ENCODE assay signal across 22 cellular contexts in the genomic region with DNA sequence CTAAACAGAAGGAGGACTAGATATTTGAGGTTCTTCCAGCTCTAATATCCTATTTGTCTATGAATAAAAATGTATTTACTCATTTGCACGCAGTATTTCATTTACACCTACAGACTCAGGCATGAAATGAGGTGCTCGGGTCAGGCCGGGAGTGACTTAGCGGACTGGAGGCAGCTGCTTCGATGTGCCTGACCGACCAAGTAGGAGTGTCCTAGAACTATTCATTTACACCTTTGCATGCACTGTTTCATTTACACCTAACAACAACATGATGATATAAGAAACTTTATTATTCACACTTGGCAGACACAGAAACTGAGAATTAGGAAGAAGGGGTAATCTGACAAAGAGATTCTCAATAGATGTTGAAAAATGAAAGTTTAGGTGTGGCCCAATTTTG. TPM values are rescaled to one million over a fixed set of nuclear protein-coding genes. Genes with fewer than 3 reads are reported as not detected.
DNase-seq lines count a peak whose midpoint lies in the region; ATAC-seq and TF ChIP-seq lines count a peak whose summit lies in the region.
"Had no signal": no experiment of that assay in that cellular context is flagged by ENCODE, and none has a peak within 500 bp of the region (broad histone marks: within the 10 kb centered on the region; RNA-seq: fewer than 3 reads in every experiment).

No MANE protein-coding gene starts in this region.

- no peaks in the 10 kb centered on the region for H3K27me3 ChIP-seq in OCI-LY1 (ENCODE audit: insufficient read depth, low read length)
- H3K27me3 ChIP-seq: BE2C; BLaER1 treated with 17β-estradiol and CSF1 and Interleukin-3, amounts not matched to agents 10 nM and 100 nM had no signal

- H3K4me2 ChIP-seq in OCI-LY1 (ENCODE audit: low read length) = peak overlapping the region; percentile 1; the same call in 1 of the 2 replicates
- H3K4me2 ChIP-seq: A549 had no signal

- no peaks in the 10 kb centered on the region for H3K27me3 Mint-ChIP-seq in activated CD8-positive, alpha-beta memory T cell treated with anti-CD3 and anti-CD28 coated beads, Interleukin-2, amount 10 ng/mL, durations not matched to agents 7 days and 5 days
- H3K27me3 Mint-ChIP-seq: CD4-positive, alpha-beta T cell; CD8-positive, alpha-beta memory T cell had no signal

- no peaks in the 10 kb centered on the region for H3F3A ChIP-seq in OCI-LY1 (ENCODE audit: insufficient read depth, low read length)

- H3K9me3 Mint-ChIP-seq in activated CD8-positive, alpha-beta memory T cell treated with anti-CD3 and anti-CD28 coated beads, Interleukin-2, amount 10 ng/mL, durations not matched to agents 7 days and 5 days (ENCODE audit: low read depth) = peaks cover 6% of the 10 kb centered on the region

- no peaks in the 10 kb centered on the region for H3K4me1 Mint-ChIP-seq in activated CD8-positive, alpha-beta memory T cell treated with anti-CD3 and anti-CD28 coated beads, Interleukin-2, amount 10 ng/mL, durations not matched to agents 7 days and 5 days
- H3K4me1 Mint-ChIP-seq: CD14-positive monocyte; CD8-positive, alpha-beta memory T cell had no signal

- TF ChIP-seq CTCF in OCI-LY1 (IDR thresholded peaks at IDR 0.05; ENCODE audit: low read length) = no peak
- no peak for TF ChIP-seq CTCF in RWPE1 (conservative IDR thresholded peaks at IDR 0.05; ENCODE audit: low read depth)

- H3K4me1 ChIP-seq in OCI-LY1 (ENCODE audit: insufficient read depth, low read length, severe bottlenecking) = peaks cover 40% of the 10 kb centered on the region
- H3K4me1 ChIP-seq: A549, BE2C had no signal

- no peaks in the 10 kb centered on the region for H3K9me3 ChIP-seq in OCI-LY1 (ENCODE audit: low read length)
- H3K9me3 ChIP-seq: A549, BE2C had no signal

- H3K9ac ChIP-seq in OCI-LY1 (ENCODE audit: low read length) = no peak overlapping the region
- H3K9ac ChIP-seq: BLaER1 treated with 17β-estradiol and CSF1 and Interleukin-3, amounts not matched to agents 10 nM and 100 nM; GM23248 had no signal

- CTCF ChIA-PET in activated CD8-positive, alpha-beta memory T cell treated with anti-CD3 and anti-CD28 coated beads, Interleukin-2, amount 10 ng/mL, durations not matched to agents 7 days and 5 days (lab: Charles Lee) = no interaction called here
- CTCF ChIA-PET in RWPE1 (lab: Yijun Ruan, JAX) = interaction anchor here (0.6 to 1.4 kb wide), 2 partner anchors 13 to 94 kb away, joined by 3 to 5 read pairs; no protein-coding TSS in a partner anchor

- no peak overlapping the region for H3K4me3 ChIP-seq in OCI-LY1 (ENCODE audit: low read depth, low read length, poor library complexity, severe bottlenecking)
- H3K4me3 ChIP-seq: A549; BLaER1 treated with 17β-estradiol and CSF1 and Interleukin-3, amounts not matched to agents 10 nM and 100 nM; GM23248 had no signal

- H3K27ac Mint-ChIP-seq in activated CD8-positive, alpha-beta memory T cell treated with anti-CD3 and anti-CD28 coated beads, Interleukin-2, amount 10 ng/mL, durations not matched to agents 7 days and 5 days = no peak overlapping the region
- H3K27ac Mint-ChIP-seq: CD14-positive monocyte; CD4-positive, alpha-beta T cell; CD8-positive, alpha-beta memory T cell had no signal

- H2AFZ ChIP-seq in OCI-LY1 (ENCODE audit: low read length) = no peak overlapping the region; the same call in 1 of the 2 replicates
- H2AFZ ChIP-seq: GM23248 had no signal

- no peaks in the 10 kb centered on the region for H3K9me2 ChIP-seq in OCI-LY1 (ENCODE audit: low read depth, low read length)

- POLR2A ChIA-PET in RWPE1 (lab: Yijun Ruan, JAX; ENCODE audit: low non-redundant PET) = no interaction called here

- no peaks in the 10 kb centered on the region for H3K79me2 ChIP-seq in OCI-LY1 (ENCODE audit: insufficient read depth, low read length)

- in situ Hi-C loops in Caki2 (cut with HindIII; ENCODE audit: low pct_unique_long_range_greater_than_20kb, low sequenced_read_pairs) = no loop called here

- no peak overlapping the region for H3K27ac ChIP-seq in OCI-LY1 (ENCODE audit: low read depth, low read length, poor library complexity, severe bottlenecking)
- no peak overlapping the region for H3K27ac ChIP-seq in RWPE1
- H3K27ac ChIP-seq: A549; BLaER1 treated with 17β-estradiol and CSF1 and Interleukin-3, amounts not matched to agents 10 nM and 100 nM; GM23248 had no signal

- DNase-seq in Caki2 (ENCODE audit: low read depth) (peak; percentile 50), kidney tubule cell (ENCODE audit: low spot score) (peak; percentile 63), cortex of kidney (lab: John Stamatoyannopoulos, UW) (no peak), RWPE1 (ENCODE audit: low spot score) (no peak)
- DNase-seq in activated CD8-positive, alpha-beta memory T cell treated with anti-CD3 and anti-CD28 coated beads, Interleukin-2, amount 10 ng/mL, durations not matched to agents 7 days and 5 days = no peak
- DNase-seq: 8988T; ACHN; AML-193; BE2C; CD4-positive, alpha-beta T cell; CD8-positive, alpha-beta memory T cell; COR-L47; DMS153; DND-41; GM23248; H7; HCEC 1CT had no signal

- H3K36me3 Mint-ChIP-seq in activated CD8-positive, alpha-beta memory T cell treated with anti-CD3 and anti-CD28 coated beads, Interleukin-2, amount 10 ng/mL, durations not matched to agents 7 days and 5 days = no peaks in the 10 kb centered on the region
- H3K36me3 Mint-ChIP-seq: CD14-positive monocyte; CD8-positive, alpha-beta memory T cell had no signal

- no peak for ATAC-seq in HG03095 (IDR thresholded peaks at IDR 0.05; ENCODE audit: unreplicated experiment)
- ATAC-seq in activated CD8-positive, alpha-beta memory T cell treated with anti-CD3 and anti-CD28 coated beads, Interleukin-2, amount 10 ng/mL, durations not matched to agents 7 days and 5 days = no peak
- ATAC-seq: A549 had no signal

- no peaks in the 10 kb centered on the region for H4K20me1 ChIP-seq in OCI-LY1 (ENCODE audit: insufficient read depth, low read length)
- H4K20me1 ChIP-seq: BLaER1 treated with 17β-estradiol and CSF1 and Interleukin-3, amounts not matched to agents 10 nM and 100 nM had no signal

- no peaks in the 10 kb centered on the region for H3K36me3 ChIP-seq in OCI-LY1 (ENCODE audit: insufficient read depth, low read length)
- H3K36me3 ChIP-seq: BE2C had no signal

- no peak overlapping the region for H3K4me3 Mint-ChIP-seq in activated CD8-positive, alpha-beta memory T cell treated with anti-CD3 and anti-CD28 coated beads, Interleukin-2, amount 10 ng/mL, durations not matched to agents 7 days and 5 days
- H3K4me3 Mint-ChIP-seq: CD14-positive monocyte; CD4-positive, alpha-beta T cell; CD8-positive, alpha-beta memory T cell had no signal

RNA-seq across cellular contexts. Expression of a gene that starts 28.7 kb away (rescaled TPM):
- total RNA-seq in Caki2 (2014; rRNA removed; shearing (Covaris generic); ENCODE audit: low replicate concordance) = 107 and 110 TPM in 2 replicates
- under 1 TPM in 1 of 2 experiments, not detected in 1; 0.05 TPM for total RNA-seq in activated CD8-positive, alpha-beta memory T cell treated with anti-CD3 and anti-CD28 coated beads, Interleukin-2, amount 10 ng/mL, durations not matched to agents 7 days and 5 days
- total RNA-seq: CD8-positive, alpha-beta memory T cell had no signal

Comparison
In these comparisons a context has a peak if more than half of its experiments do, and no peak if none do; other contexts are left out.
1. DNase-seq: peak in Caki2 (single experiment) and kidney tubule cell (single experiment); none in cortex of kidney (single experiment), activated CD8-positive, alpha-beta memory T cell treated with anti-CD3 and anti-CD28 coated beads, Interleukin-2, amount 10 ng/mL, durations not matched to agents 7 days and 5 days (single experiment) and RWPE1 (single experiment).
2. RNA of a gene that starts 28.7 kb away (total RNA-seq): 107 to 110 TPM in Caki2; 0.05 TPM in activated CD8-positive, alpha-beta memory T cell treated with anti-CD3 and anti-CD28 coated beads, Interleukin-2, amount 10 ng/mL, durations not matched to agents 7 days and 5 days; every median in the first group is over 100 times any median in the second.